16 cellular contexts compared by ENCODE assay signal in the genomic region with DNA sequence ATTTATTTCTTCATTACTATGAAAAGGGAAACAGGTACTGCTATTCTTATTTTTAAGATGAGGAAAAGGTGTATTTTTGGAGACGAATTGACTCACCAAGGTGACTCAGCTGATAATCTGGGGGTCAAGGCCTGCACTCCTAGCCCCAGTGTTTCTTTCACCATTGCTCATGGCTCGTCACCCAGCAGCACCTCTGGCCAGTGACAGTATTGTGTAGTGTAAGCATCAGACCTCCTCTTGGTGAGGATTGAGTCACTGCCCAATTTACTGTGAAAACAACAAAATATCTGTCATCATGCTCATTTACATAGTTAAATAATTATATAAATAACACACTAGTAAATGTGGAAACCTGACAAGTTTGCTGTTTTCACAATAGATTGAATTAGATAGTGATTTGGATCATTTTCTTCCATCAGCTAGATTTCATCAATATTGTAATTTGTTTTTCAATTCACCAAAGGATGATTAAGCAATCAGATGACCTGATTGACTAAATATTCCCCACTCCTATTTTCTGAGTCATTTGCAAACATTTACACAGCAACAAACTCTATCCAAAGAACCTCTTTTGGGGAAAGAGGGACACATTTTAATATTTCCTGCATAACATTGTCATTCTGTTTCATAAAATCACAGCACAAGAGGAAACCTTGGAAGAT.
DNase-seq lines count a peak whose midpoint lies in the region; ATAC-seq and TF ChIP-seq lines count a peak whose summit lies in the region.
"Had no signal": no experiment of that assay in that cellular context is flagged by ENCODE, and none has a peak within 500 bp of the region (broad histone marks: within the 10 kb centered on the region; RNA-seq: fewer than 3 reads in every experiment).

No MANE protein-coding gene starts in this region.

- POLR2A ChIA-PET in PC-9 (lab: Charles Lee; ENCODE audit: unreplicated experiment) (no interaction called here), OCI-LY7 (lab: Charles Lee) (no interaction called here), T-cell (lab: Charles Lee) (no interaction called here)

- H3K4me2 ChIP-seq in PC-9, result peak overlapping the region; percentile 59
- H3K4me2 ChIP-seq in mesendoderm (ENCODE audit: low read length), result no peak overlapping the region
- H3K4me2 ChIP-seq in OCI-LY7 (ENCODE audit: low read length), result no peak overlapping the region

- no peaks in the 10 kb centered on the region for H3K9me3 Mint-ChIP-seq in T-cell
- H3K9me3 Mint-ChIP-seq: naive thymus-derived CD4-positive, alpha-beta T cell; T-helper 1 cell treated with Interleukin-12 subunit alpha and Interleukin-12 subunit beta and Interleukin-4 antibody, amounts not matched to agents 30 μg/mL and 1 μg/mL, for 36 hours had no signal

- H3K27ac ChIP-seq in PC-9 (peak overlapping the region; percentile 90), mesendoderm (ENCODE audit: low read depth, low read length) (no peak overlapping the region), OCI-LY7 (ENCODE audit: low read depth, low read length, poor library complexity, severe bottlenecking) (no peak overlapping the region)

- peaks cover 51% of the 10 kb centered on the region for H3K4me1 ChIP-seq in PC-9 (replicated peaks; ENCODE audit: insufficient read depth)
- no peaks in the 10 kb centered on the region for H3K4me1 ChIP-seq in mesendoderm (ENCODE audit: control insufficient read depth, low read depth, low read length)
- no peaks in the 10 kb centered on the region for H3K4me1 ChIP-seq in OCI-LY7 (ENCODE audit: insufficient read depth, low read length, poor library complexity, severe bottlenecking)

- H4K20me1 ChIP-seq in PC-9 (ENCODE audit: insufficient read depth) (no peaks in the 10 kb centered on the region), OCI-LY7 (ENCODE audit: insufficient read depth, low read length) (no peaks in the 10 kb centered on the region)

- no peaks in the 10 kb centered on the region for H3K79me1 ChIP-seq in mesendoderm (ENCODE audit: low read length)

- H3K4me1 Mint-ChIP-seq in T-cell, result no peaks in the 10 kb centered on the region
- H3K4me1 Mint-ChIP-seq: naive thymus-derived CD4-positive, alpha-beta T cell had no signal

- no TSS peak for BruUV-seq in PC-9 (replicated peaks; lab: Mats Ljungman, UMichigan)
- BruUV-seq in OCI-LY7 (replicated peaks; lab: Mats Ljungman, UMichigan), result no TSS peak

- H3F3A ChIP-seq in PC-9 (ENCODE audit: insufficient read depth, low read depth), result peaks cover 44% of the 10 kb centered on the region

- no peak overlapping the region for H3K56ac ChIP-seq in mesendoderm (ENCODE audit: low read length)

- H3K4me3 Mint-ChIP-seq in T-cell, result no peak overlapping the region
- H3K4me3 Mint-ChIP-seq: naive thymus-derived CD4-positive, alpha-beta T cell; T-helper 1 cell treated with Interleukin-12 subunit alpha and Interleukin-12 subunit beta and Interleukin-4 antibody, amounts not matched to agents 30 μg/mL and 1 μg/mL, for 36 hours had no signal

- H3K79me2 ChIP-seq in PC-9 (ENCODE audit: low read depth) (no peaks in the 10 kb centered on the region), mesendoderm (ENCODE audit: control insufficient read depth, insufficient read depth, low read length) (no peaks in the 10 kb centered on the region), OCI-LY7 (ENCODE audit: insufficient read depth, low read depth, low read length) (no peaks in the 10 kb centered on the region)

- TF ChIP-seq CTCF in PC-9 (conservative IDR thresholded peaks at IDR 0.05) (no peak), epithelial cell of esophagus (IDR thresholded peaks at IDR 0.05; ENCODE audit: insufficient read depth, low read depth, low read length, missing control alignments) (no peak), OCI-LY7 (conservative IDR thresholded peaks at IDR 0.05; ENCODE audit: low read length) (no peak)

- no peak overlapping the region for H2BK120ac ChIP-seq in mesendoderm (ENCODE audit: low read depth, low read length)

- H3K18ac ChIP-seq in mesendoderm (ENCODE audit: low read length), result no peak overlapping the region

- no CpG with 5 or more reads among the region's 2 CpGs for WGBS in mesendoderm (ENCODE audit: extremely low coverage, insufficient coverage, low lambda C conversion rate)

- no peaks in the 10 kb centered on the region for H3K27me3 ChIP-seq in PC-9 (ENCODE audit: insufficient read depth, low read depth)
- no peaks in the 10 kb centered on the region for H3K27me3 ChIP-seq in mesendoderm (ENCODE audit: insufficient read depth, low read length, poor library complexity)

- H4K8ac ChIP-seq in mesendoderm (ENCODE audit: low read depth, low read length), result no peak overlapping the region

- no peak overlapping the region for H3K23ac ChIP-seq in mesendoderm (ENCODE audit: low read length)

- H3K4ac ChIP-seq in mesendoderm (ENCODE audit: low read depth, low read length), result no peak overlapping the region

- H3K27me3 Mint-ChIP-seq in T-cell, result no peaks in the 10 kb centered on the region
- H3K27me3 Mint-ChIP-seq: naive thymus-derived CD4-positive, alpha-beta T cell had no signal

- H2BK15ac ChIP-seq in mesendoderm (replicated peaks; ENCODE audit: low read depth), result no peak overlapping the region

- no peak overlapping the region for H3K27ac Mint-ChIP-seq in T-cell
- H3K27ac Mint-ChIP-seq: naive thymus-derived CD4-positive, alpha-beta T cell; T-helper 1 cell treated with Interleukin-12 subunit alpha and Interleukin-12 subunit beta and Interleukin-4 antibody, amounts not matched to agents 30 μg/mL and 1 μg/mL, for 36 hours had no signal

- CTCF ChIA-PET in PC-9 (lab: Charles Lee) (no interaction called here), OCI-LY7 (lab: Charles Lee; ENCODE audit: unreplicated experiment) (no interaction called here), T-cell (lab: Charles Lee) (no interaction called here)

- DNase-seq in EH (ENCODE audit: low read depth) (peak; percentile 59), PC-9 (peak; percentile 42 to 93), epithelial cell of esophagus (ENCODE audit: low read depth) (peak; percentile 88), mesendoderm (peak; percentile 47), OCI-LY7 (ENCODE audit: low spot score) (no peak), T-cell (no peak), NAMALWA (ENCODE audit: low spot score) (no peak)
- DNase-seq: activated CD4-positive, alpha-beta T cell treated with anti-CD3 and anti-CD28 coated beads, Interleukin-2, amount 50 U/mL, for 48 hours; activated effector memory CD4-positive, alpha-beta T cell treated with anti-CD3 and anti-CD28 coated beads, Interleukin-2, amount 50 U/mL, for 16 hours; GF-D8; kidney; naive thymus-derived CD4-positive, alpha-beta T cell; retina; stimulated activated naive CD8-positive, alpha-beta T cell treated with anti-CD3 and anti-CD28 coated beads, Interleukin-15, Interleukin-2, amounts not matched to agents 100 U/mL and 50 U/mL, for 24 hours had no signal

- H3K9ac ChIP-seq in mesendoderm (ENCODE audit: low read length), result no peak overlapping the region

- no peak overlapping the region for H2BK5ac ChIP-seq in mesendoderm (ENCODE audit: low read length)

- H2AK5ac ChIP-seq in mesendoderm (ENCODE audit: low read length), result no peak overlapping the region

- no peaks in the 10 kb centered on the region; the same call in 1 of the 2 replicates for H3K9me2 ChIP-seq in PC-9 (ENCODE audit: insufficient read depth)
- H3K9me2 ChIP-seq in OCI-LY7 (ENCODE audit: insufficient read depth, low read length), result no peaks in the 10 kb centered on the region

- H4K5ac ChIP-seq in mesendoderm (ENCODE audit: low read length), result no peak overlapping the region

- H3K4me3 ChIP-seq in PC-9 (peak overlapping the region; percentile 32; the same call in 1 of the 2 replicates), epithelial cell of esophagus (ENCODE audit: low read length) (no peak overlapping the region), mesendoderm (ENCODE audit: low read length) (no peak overlapping the region), OCI-LY7 (ENCODE audit: low read depth, low read length, poor library complexity, severe bottlenecking) (no peak overlapping the region)

- no peaks in the 10 kb centered on the region for H3K36me3 ChIP-seq in PC-9 (ENCODE audit: low read depth)
- H3K36me3 ChIP-seq in mesendoderm (ENCODE audit: control insufficient read depth, insufficient read depth, low read length), result no peaks in the 10 kb centered on the region
- H3K36me3 ChIP-seq in OCI-LY7 (ENCODE audit: insufficient read depth, low read length), result no peaks in the 10 kb centered on the region

- no peaks in the 10 kb centered on the region for H3K36me3 Mint-ChIP-seq in T-cell

- H3K9me3 ChIP-seq in PC-9 (ENCODE audit: insufficient read depth, low read depth), result no peaks in the 10 kb centered on the region
- H3K9me3 ChIP-seq in OCI-LY7 (ENCODE audit: low read length), result no peaks in the 10 kb centered on the region

- intact Hi-C loops in PC-9 (cut with micrococcal nuclease; ENCODE audit: unreplicated experiment), result no loop called here
- intact Hi-C loops in OCI-LY7 (cut with micrococcal nuclease; ENCODE audit: unreplicated experiment), result no loop called here

- no peak overlapping the region for H2AFZ ChIP-seq in PC-9
- no peak overlapping the region for H2AFZ ChIP-seq in OCI-LY7 (ENCODE audit: low read length)

- ATAC-seq in GM19324 (IDR thresholded peaks at IDR 0.05; ENCODE audit: low FRiP score, unreplicated experiment) (no peak), T-cell (replicated peaks in 1 of 4) (no peak)
- ATAC-seq: naive thymus-derived CD4-positive, alpha-beta T cell; stimulated activated naive CD8-positive, alpha-beta T cell treated with anti-CD3 and anti-CD28 coated beads, Interleukin-15, Interleukin-2, amounts not matched to agents 100 U/mL and 50 U/mL, for 24 hours had no signal

Comparison
In these comparisons a context has a peak if more than half of its experiments do, and no peak if none do; other contexts are left out.
1. DNase-seq: peak in EH (single experiment), PC-9 (2 of 2), epithelial cell of esophagus (single experiment) and mesendoderm (single experiment); none in OCI-LY7 (single experiment), T-cell (0 of 34) and NAMALWA (single experiment).